9 cellular contexts compared by ENCODE assay signal in the genomic region with DNA sequence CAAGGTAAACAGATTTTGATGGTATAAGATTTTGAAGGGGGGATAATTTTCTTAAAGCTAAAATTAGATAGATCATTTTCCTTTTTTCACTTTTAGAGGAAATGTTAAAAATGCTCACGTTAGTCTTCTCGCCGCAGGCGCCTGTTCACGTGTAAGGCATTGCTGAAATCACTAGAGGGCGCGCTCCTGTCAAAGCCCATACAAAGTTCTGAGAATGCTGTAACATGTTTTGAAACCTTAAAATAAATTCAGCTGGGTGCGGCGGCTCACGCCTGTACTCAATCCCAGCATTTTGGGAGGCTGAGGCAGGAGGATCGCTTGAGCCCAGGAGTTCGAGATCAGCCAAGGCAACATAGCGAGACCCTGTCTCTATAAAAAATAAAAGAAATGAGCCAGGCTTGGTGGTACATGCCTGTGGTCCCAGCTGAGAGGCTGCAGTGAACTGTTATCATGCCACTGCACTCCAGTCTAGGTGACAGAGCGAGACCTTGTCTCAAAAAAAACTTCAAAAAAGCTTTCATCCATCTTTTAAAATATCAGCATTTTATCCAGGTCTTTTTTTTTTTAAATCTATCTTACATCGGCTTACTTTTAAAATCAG.
A peak's percentile ranks its signal among the peaks of the same experiment; 100 is the strongest.
DNase-seq lines count a peak whose midpoint lies in the region; ATAC-seq and TF ChIP-seq lines count a peak whose summit lies in the region.
"Had no signal": no experiment of that assay in that cellular context is flagged by ENCODE, and none has a peak within 500 bp of the region (broad histone marks: within the 10 kb centered on the region; RNA-seq: fewer than 3 reads in every experiment).

No MANE protein-coding gene starts in this region.

- peak; percentile 80 for TF ChIP-seq CTCF in HFFc6 (IDR thresholded peaks at IDR 0.05)

- DNase-seq in NCI-H524 (lab: John Stamatoyannopoulos, UW): peak; percentile 17 to 56
- DNase-seq in NCI-H524 treated with DMSO at 0.1 percent for 48 hours (lab: John Stamatoyannopoulos, UW): no peak
- peak; percentile 18 for DNase-seq in HFFc6
- peak; percentile 9 for DNase-seq in NCI-H345 treated with DMSO at 0.1 percent for 48 hours (lab: John Stamatoyannopoulos, UW; ENCODE audit: unreplicated experiment)
- peak; percentile 5 for DNase-seq in activated T-cell treated with anti-CD3 and anti-CD28 coated beads for 4 hours
- peak; percentile 45 for DNase-seq in globus pallidus (ENCODE audit: low spot score)
- peak; percentile 19 for DNase-seq in putamen (ENCODE audit: low spot score)

- no peaks in the 10 kb centered on the region for H3K4me1 Mint-ChIP-seq in HFFc6 (ENCODE audit: low read depth)
- H3K4me1 Mint-ChIP-seq: central memory CD8-positive, alpha-beta T cell had no signal

- peaks cover 9% of the 10 kb centered on the region for H3K27me3 Mint-ChIP-seq in HFFc6 (ENCODE audit: insufficient read depth)

- no peak for ATAC-seq in HG03460 (IDR thresholded peaks at IDR 0.05; ENCODE audit: unreplicated experiment)

- H3K27ac Mint-ChIP-seq in HFFc6: no peak overlapping the region

- no peaks in the 10 kb centered on the region for H3K9me3 Mint-ChIP-seq in HFFc6
- H3K9me3 Mint-ChIP-seq: central memory CD8-positive, alpha-beta T cell had no signal

- H3K4me3 Mint-ChIP-seq in HFFc6: no peak overlapping the region
- H3K4me3 Mint-ChIP-seq: central memory CD8-positive, alpha-beta T cell had no signal

- no peaks in the 10 kb centered on the region for H3K36me3 Mint-ChIP-seq in HFFc6 (ENCODE audit: low read depth)
